In the genomic region with DNA sequence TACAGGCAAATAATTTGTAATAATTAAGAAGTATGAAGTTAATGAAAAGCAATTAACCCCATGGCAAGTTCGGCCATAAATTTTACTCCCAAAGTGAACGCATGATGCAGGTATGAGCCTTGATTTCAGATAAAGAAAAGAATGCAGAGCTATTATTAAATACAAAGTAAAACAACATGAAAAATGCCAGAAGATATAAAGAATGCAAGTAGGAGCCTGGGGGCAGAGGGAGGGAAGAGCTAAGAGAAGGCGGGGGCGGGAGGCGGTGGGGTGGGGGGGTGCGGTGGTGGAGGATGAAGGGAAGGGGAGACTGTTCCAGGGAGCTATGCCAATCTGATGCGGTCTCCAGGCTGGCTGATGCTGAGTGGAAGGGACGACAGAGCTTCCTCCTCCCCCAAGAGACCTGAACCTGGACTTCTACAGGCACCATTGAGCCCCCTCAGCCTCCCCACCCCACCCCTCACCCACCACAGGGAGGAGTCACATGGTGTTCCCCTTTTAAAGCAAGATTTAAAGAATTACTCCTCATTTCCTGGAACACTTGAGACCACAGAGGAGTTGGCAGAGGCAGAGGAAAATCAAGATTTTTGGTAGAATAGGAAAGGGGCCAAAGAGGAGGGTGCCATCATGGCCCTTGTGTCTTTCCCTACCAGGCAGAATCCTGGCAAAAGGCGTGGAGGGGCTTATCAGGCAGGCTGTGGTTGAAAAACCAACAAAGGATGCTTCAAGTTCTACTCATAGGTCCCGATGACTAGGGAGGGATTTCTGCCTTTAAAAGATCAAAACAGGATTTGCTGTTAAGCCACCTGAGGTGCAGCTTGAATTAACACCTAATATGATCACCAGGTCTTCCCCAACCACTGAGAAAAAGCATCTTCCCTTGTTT, we compare ENCODE assay signal across 12 cellular contexts. TPM values are rescaled to one million over a fixed set of nuclear protein-coding genes. Genes with fewer than 3 reads are reported as not detected.
DNase-seq lines count a peak whose midpoint lies in the region; ATAC-seq and TF ChIP-seq lines count a peak whose summit lies in the region.
"Had no signal": no experiment of that assay in that cellular context is flagged by ENCODE, and none has a peak within 500 bp of the region (broad histone marks: within the 10 kb centered on the region; RNA-seq: fewer than 3 reads in every experiment).

No MANE protein-coding gene starts in this region.

- DNase-seq in left ventricle myocardium inferior (no peak), Right ventricle myocardium inferior (ENCODE audit: missing footprints) (no peak), choroid plexus epithelial cell (ENCODE audit: low read depth) (peak; percentile 65), uterus (peak; percentile 78 to 80), SHP77 treated with DMSO at 0.1 percent for 48 hours (lab: John Stamatoyannopoulos, UW) (no peak)
- no peak for DNase-seq in stimulated activated CD4-positive, alpha-beta T cell treated with anti-CD3 and anti-CD28 coated beads, Interleukin-4, amount 100 ng/mL, for 24 hours
- DNase-seq: amygdala; H9; NCI-H69; stimulated activated naive B cell treated with anti-CD40 and anti-IgM and Interleukin-4, amounts not matched to agents 10 μg/mL and 1 μg/mL and 100 μg/mL, for 72 hours had no signal

- no peak for TF ChIP-seq CTCF in left ventricle myocardium inferior (IDR thresholded peaks at IDR 0.05; ENCODE audit: borderline replicate concordance)
- no peak for TF ChIP-seq CTCF in choroid plexus epithelial cell (conservative IDR thresholded peaks at IDR 0.05; ENCODE audit: low read depth, low read length)
- TF ChIP-seq CTCF in nephron (IDR thresholded peaks at IDR 0.05; ENCODE audit: unreplicated experiment in 3 of 3), result no peak
- no peak for TF ChIP-seq CTCF in uterus (IDR thresholded peaks at IDR 0.05)

- H3K9me3 ChIP-seq in left ventricle myocardium inferior (replicated peaks) (no peaks in the 10 kb centered on the region), uterus (no peaks in the 10 kb centered on the region)

- H3K4me1 Mint-ChIP-seq in nephron, result peaks cover 63% of the 10 kb centered on the region
- H3K4me1 Mint-ChIP-seq: stimulated activated naive B cell treated with anti-CD40 and anti-IgM and Interleukin-4, amounts not matched to agents 10 μg/mL and 1 μg/mL and 100 μg/mL, for 72 hours had no signal

- H3K9me3 Mint-ChIP-seq in nephron, result no peaks in the 10 kb centered on the region
- H3K9me3 Mint-ChIP-seq: H9; stimulated activated naive B cell treated with anti-CD40 and anti-IgM and Interleukin-4, amounts not matched to agents 10 μg/mL and 1 μg/mL and 100 μg/mL, for 72 hours had no signal

- ATAC-seq in Right ventricle myocardium inferior (no peak), GM19023 (IDR thresholded peaks at IDR 0.05; ENCODE audit: unreplicated experiment) (no peak)
- ATAC-seq: stimulated activated naive B cell treated with anti-CD40 and anti-IgM and Interleukin-4, amounts not matched to agents 10 μg/mL and 1 μg/mL and 100 μg/mL, for 72 hours had no signal

- H3K4me1 ChIP-seq in left ventricle myocardium inferior, result peaks cover 13% of the 10 kb centered on the region
- H3K4me1 ChIP-seq in uterus, result peaks cover 7 to 10% of the 10 kb centered on the region in 2 donors

- H3K36me3 Mint-ChIP-seq in nephron (ENCODE audit: low read depth), result no peaks in the 10 kb centered on the region
- H3K36me3 Mint-ChIP-seq: stimulated activated naive B cell treated with anti-CD40 and anti-IgM and Interleukin-4, amounts not matched to agents 10 μg/mL and 1 μg/mL and 100 μg/mL, for 72 hours had no signal

- H3K27me3 Mint-ChIP-seq in nephron (ENCODE audit: low read depth), result peaks cover 4% of the 10 kb centered on the region

- H3K27me3 ChIP-seq in left ventricle myocardium inferior (ENCODE audit: low read depth), result no peaks in the 10 kb centered on the region
- H3K27me3 ChIP-seq in uterus, result no peaks in the 10 kb centered on the region

- intact Hi-C loops in left ventricle myocardium inferior (cut with micrococcal nuclease) (loop anchor here (10.0 kb wide), 1 partner anchor 63 kb away; no protein-coding TSS in a partner anchor), Right ventricle myocardium inferior (cut with DNase I) (no loop called here), uterus (cut with DNase I; ENCODE audit: low total_unique reads) (no loop called here)

- TF ChIP-seq POLR2A in uterus (IDR thresholded peaks at IDR 0.05), result no peak

- peak overlapping the region in 2 of 3 experiments; percentile 11 to 25 for H3K4me3 Mint-ChIP-seq in nephron
- H3K4me3 Mint-ChIP-seq: H9; stimulated activated naive B cell treated with anti-CD40 and anti-IgM and Interleukin-4, amounts not matched to agents 10 μg/mL and 1 μg/mL and 100 μg/mL, for 72 hours had no signal

- H3K36me3 ChIP-seq in left ventricle myocardium inferior, result no peaks in the 10 kb centered on the region
- H3K36me3 ChIP-seq in uterus, result no peaks in the 10 kb centered on the region

- H3K27ac Mint-ChIP-seq in nephron, result peak overlapping the region; percentile 49 to 96 (median 92)
- H3K27ac Mint-ChIP-seq: H9; stimulated activated naive B cell treated with anti-CD40 and anti-IgM and Interleukin-4, amounts not matched to agents 10 μg/mL and 1 μg/mL and 100 μg/mL, for 72 hours had no signal

- peak overlapping the region; percentile 56 for H3K27ac ChIP-seq in left ventricle myocardium inferior (replicated peaks)
- peak overlapping the region; percentile 88 to 89 for H3K27ac ChIP-seq in uterus

- no peak overlapping the region for H3K4me3 ChIP-seq in left ventricle myocardium inferior
- no peak overlapping the region for H3K4me3 ChIP-seq in choroid plexus epithelial cell (ENCODE audit: low read depth, low read length)
- no peak overlapping the region for H3K4me3 ChIP-seq in uterus

RNA-seq across cellular contexts. Expression of a gene that starts 45.4 kb away (rescaled TPM):
- total RNA-seq in left ventricle myocardium inferior, result 13.9 TPM
- 14.0 TPM for total RNA-seq in Right ventricle myocardium inferior
- total RNA-seq in uterus, result 10 to 100 TPM; 11.0 to 57.4 (median 15.0) TPM

Comparison
In these comparisons a context has a peak if more than half of its experiments do, and no peak if none do; other contexts are left out.
1. DNase-seq: peak in choroid plexus epithelial cell (single experiment) and uterus (2 of 2); none in left ventricle myocardium inferior (single experiment), Right ventricle myocardium inferior (single experiment), SHP77 treated with DMSO at 0.1 percent for 48 hours (single experiment) and stimulated activated CD4-positive, alpha-beta T cell treated with anti-CD3 and anti-CD28 coated beads, Interleukin-4, amount 100 ng/mL, for 24 hours (single experiment).